In the genomic region with DNA sequence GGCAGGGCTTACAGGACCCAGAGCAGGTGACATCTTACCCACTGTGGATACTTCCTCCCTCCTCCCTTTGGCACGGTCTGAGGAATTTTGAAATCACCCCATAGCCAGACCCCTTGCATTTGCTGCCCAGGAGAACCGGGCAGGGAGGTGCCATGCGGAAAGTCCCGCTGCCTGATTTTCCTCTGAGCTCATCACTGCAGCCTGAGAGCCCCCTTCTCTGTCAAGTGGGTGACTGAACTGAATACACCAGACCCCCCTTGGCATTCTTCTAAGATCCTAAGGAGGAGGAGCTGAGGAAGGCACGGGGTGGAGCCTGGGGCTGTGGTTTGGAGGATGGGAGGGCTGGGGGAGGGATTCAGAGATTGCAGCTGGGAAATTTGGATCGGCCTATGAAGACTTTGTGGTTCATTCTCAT, we compare ENCODE assay signal across 11 cellular contexts.
A peak's percentile ranks its signal among the peaks of the same experiment; 100 is the strongest.
DNase-seq lines count a peak whose midpoint lies in the region; ATAC-seq and TF ChIP-seq lines count a peak whose summit lies in the region.
"Had no signal": no experiment of that assay in that cellular context is flagged by ENCODE, and none has a peak within 500 bp of the region (broad histone marks: within the 10 kb centered on the region; RNA-seq: fewer than 3 reads in every experiment).

No MANE protein-coding gene starts in this region.

- 44 to 54% methylated on average over 6 of the region's 6 CpGs for WGBS in esophagus, 2 donors

- H3K9me3 ChIP-seq in BLaER1 treated with 17β-estradiol and CSF1 and Interleukin-3, amounts not matched to agents 10 nM and 100 nM (replicated peaks in 1 of 11) = peaks cover 0 to 4% (median 0%) of the 10 kb centered on the region in 11 experiments; a peak in 2 of 22 replicates
- no peaks in the 10 kb centered on the region for H3K9me3 ChIP-seq in esophagus (ENCODE audit: control insufficient read depth in 2 of 2, insufficient read depth in 1 of 2, low read depth in 1 of 2, low read length in 1 of 2)
- H3K9me3 ChIP-seq in neutrophil = no peaks in the 10 kb centered on the region

- peaks cover 90 to 100% (median 94%) of the 10 kb centered on the region in 10 experiments for H3K4me1 ChIP-seq in BLaER1 treated with 17β-estradiol and CSF1 and Interleukin-3, amounts not matched to agents 10 nM and 100 nM
- H3K4me1 ChIP-seq in esophagus (ENCODE audit: control insufficient read depth in 2 of 2, insufficient read depth in 2 of 2, low read length in 1 of 2) (peaks cover 12 to 34% of the 10 kb centered on the region in 2 donors), neutrophil (ENCODE audit: control insufficient read depth in 1 of 2, insufficient read depth in 1 of 2, low read depth in 1 of 2, low read length in 1 of 2) (peaks cover 83 to 86% of the 10 kb centered on the region in 2 experiments)

- H3K4me2 ChIP-seq in BLaER1 treated with 17β-estradiol and CSF1 and Interleukin-3, amounts not matched to agents 10 nM and 100 nM = peak overlapping the region; percentile 78 to 99 (median 93)

- H3K4me3 ChIP-seq in BLaER1 treated with 17β-estradiol and CSF1 and Interleukin-3, amounts not matched to agents 10 nM and 100 nM = peak overlapping the region in 2 of 10 experiments; percentile 18 to 22; a peak in 3 of 20 replicates
- H3K4me3 ChIP-seq in esophagus (ENCODE audit: low read depth in 1 of 2, low read length in 2 of 2) (no peak overlapping the region), neutrophil (ENCODE audit: low read depth in 1 of 2, low read length in 1 of 2) (no peak overlapping the region)

- H3K36me3 ChIP-seq in BLaER1 treated with 17β-estradiol and CSF1 and Interleukin-3, amounts not matched to agents 10 nM and 100 nM = peaks cover 0 to 3% (median 0%) of the 10 kb centered on the region in 11 experiments; a peak in 2 of 22 replicates
- no peaks in the 10 kb centered on the region for H3K36me3 ChIP-seq in esophagus (ENCODE audit: control insufficient read depth in 2 of 2, insufficient read depth in 2 of 2, low read length in 1 of 2)
- H3K36me3 ChIP-seq in neutrophil = no peaks in the 10 kb centered on the region

- peaks cover 0 to 8% (median 0%) of the 10 kb centered on the region in 11 experiments; a peak in 2 of 22 replicates for H4K20me1 ChIP-seq in BLaER1 treated with 17β-estradiol and CSF1 and Interleukin-3, amounts not matched to agents 10 nM and 100 nM

- ATAC-seq in GM19351 (IDR thresholded peaks at IDR 0.05; ENCODE audit: unreplicated experiment) = no peak
- ATAC-seq in HG03135 (IDR thresholded peaks at IDR 0.05; ENCODE audit: unreplicated experiment) = no peak

- H3K9ac ChIP-seq in BLaER1 treated with 17β-estradiol and CSF1 and Interleukin-3, amounts not matched to agents 10 nM and 100 nM = peak overlapping the region in 10 of 11 experiments; percentile 14 to 66 (median 50); a peak in 17 of 22 replicates

- H3K27ac ChIP-seq in BLaER1 treated with 17β-estradiol and CSF1 and Interleukin-3, amounts not matched to agents 10 nM and 100 nM = peak overlapping the region in 10 of 11 experiments; percentile 5 to 81 (median 64); a peak in 18 of 22 replicates
- peak overlapping the region; percentile 15 to 47 for H3K27ac ChIP-seq in esophagus (ENCODE audit: low read depth in 2 of 2, low read length in 1 of 2)
- H3K27ac ChIP-seq in neutrophil = peak overlapping the region; percentile 47

- no peaks in the 10 kb centered on the region for H3K27me3 ChIP-seq in BLaER1 treated with 17β-estradiol and CSF1 and Interleukin-3, amounts not matched to agents 10 nM and 100 nM
- no peaks in the 10 kb centered on the region for H3K27me3 ChIP-seq in esophagus (ENCODE audit: control insufficient read depth in 1 of 2, insufficient read depth in 2 of 2, low read length in 2 of 2)
- no peaks in the 10 kb centered on the region for H3K27me3 ChIP-seq in neutrophil

- no peak for TF ChIP-seq CTCF in neutrophil (IDR thresholded peaks at IDR 0.05)

- peak; percentile 46 for DNase-seq in MV-4-11 (lab: John Stamatoyannopoulos, UW)
- no peak for DNase-seq in T-helper 2 cell
- no peak for DNase-seq in hypothalamus (lab: John Stamatoyannopoulos, UW)
- DNase-seq: activated naive CD4-positive, alpha-beta T cell treated with anti-CD3 and anti-CD28 coated beads for 36 hours; CD8-positive, alpha-beta memory T cell; NCI-H524 treated with DMSO at 0.1 percent for 48 hours had no signal
